ENCODE assay signal across 15 cellular contexts in the genomic region with DNA sequence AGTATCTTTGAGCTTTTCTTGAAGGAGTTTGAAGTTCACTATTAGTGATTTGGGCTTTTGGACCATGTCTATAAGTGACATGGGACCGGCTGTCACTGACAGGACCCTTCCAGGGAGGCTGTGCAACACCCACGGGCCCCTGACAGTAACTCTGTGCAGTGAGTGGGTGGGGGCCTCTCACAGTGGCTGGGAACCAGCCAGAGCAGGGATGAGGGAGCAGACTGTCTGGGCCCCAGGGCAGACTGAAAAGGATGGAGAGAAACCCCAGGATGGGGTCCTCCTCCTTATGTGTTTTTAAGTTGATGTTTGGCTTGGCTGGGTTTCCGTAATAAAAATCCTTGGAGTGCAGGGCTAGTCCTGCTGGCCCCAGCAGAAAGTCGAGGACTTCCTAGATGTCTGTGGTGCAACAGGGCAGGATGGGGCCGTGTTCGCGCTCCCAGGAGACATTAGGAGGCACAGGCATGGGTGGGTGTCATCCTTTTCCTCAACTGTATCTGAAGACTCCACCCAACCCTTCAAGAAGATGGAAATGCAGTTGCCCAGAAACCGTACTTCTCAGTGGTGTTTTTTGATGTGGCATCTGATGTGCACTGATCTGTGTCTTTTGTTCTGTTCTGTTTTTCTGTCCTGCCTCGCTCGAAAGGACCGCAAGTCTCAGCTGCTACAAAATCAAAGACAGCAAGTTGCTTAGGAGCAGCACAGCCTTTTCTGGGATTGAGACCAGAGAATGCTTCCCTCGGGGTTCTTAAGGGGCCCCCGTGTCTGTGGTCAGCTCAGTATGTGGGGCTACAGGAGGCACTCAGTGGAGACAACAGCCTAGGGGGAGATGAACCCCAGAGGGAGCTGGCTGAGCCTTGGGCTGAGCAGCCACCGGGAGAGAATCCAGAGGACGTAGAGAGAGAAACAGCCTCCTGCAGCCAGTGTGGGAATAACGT. TPM values are rescaled to one million over a fixed set of nuclear protein-coding genes. Genes with fewer than 3 reads are reported as not detected.
DNase-seq lines count a peak whose midpoint lies in the region; ATAC-seq, FAIRE-seq and TF ChIP-seq lines count a peak whose summit lies in the region.
"Had no signal": no experiment of that assay in that cellular context is flagged by ENCODE, and none has a peak within 500 bp of the region (broad histone marks: within the 10 kb centered on the region; RNA-seq: fewer than 3 reads in every experiment).

No MANE protein-coding gene starts in this region.

- 53% methylated on average over 13 of the region's 16 CpGs for WGBS in mammary epithelial cell (ENCODE audit: low coverage, missing lambda C conversion rate)
- 8% methylated on average over 15 of the region's 16 CpGs for WGBS in GM12878 (ENCODE audit: insufficient coverage, insufficient replicate concordance, low lambda C conversion rate, missing lambda C conversion rate)
- WGBS in thyroid gland, 2 donors, result 55 to 58% methylated on average over 16 of the region's 16 CpGs
- WGBS in pancreas, 2 donors, result 85 to 92% methylated on average over 15 to 16 of the region's 16 CpGs

- no peak overlapping the region for H3K4me3 ChIP-seq in mammary epithelial cell (replicated peaks in 1 of 3; ENCODE audit: insufficient read depth in 1 of 3, low read depth in 2 of 3, low read length in 3 of 3)
- H3K4me3 ChIP-seq in GM12878, result no peak overlapping the region
- H3K4me3 ChIP-seq in thyroid gland (replicated peaks in 1 of 3), result no peak overlapping the region
- no peak overlapping the region for H3K4me3 ChIP-seq in pancreas
- H3K4me3 ChIP-seq: HAP-1, lung had no signal

- TF ChIP-seq RAD21 in GM12878 (IDR thresholded peaks at IDR 0.05; ENCODE audit: insufficient read depth, low read depth, low read length), result no peak

- H3K9me3 ChIP-seq in mammary epithelial cell (replicated peaks; ENCODE audit: insufficient read depth, low read length), result no peaks in the 10 kb centered on the region
- H3K9me3 ChIP-seq in T-helper 17 cell (ENCODE audit: control insufficient read depth, low read length, poor library complexity, severe bottlenecking), result no peaks in the 10 kb centered on the region
- H3K9me3 ChIP-seq in GM12878 (replicated peaks; ENCODE audit: control insufficient read depth, insufficient read depth, low read length), result no peaks in the 10 kb centered on the region
- no peaks in the 10 kb centered on the region for H3K9me3 ChIP-seq in thyroid gland
- H3K9me3 ChIP-seq in pancreas, result no peaks in the 10 kb centered on the region
- H3K9me3 ChIP-seq: HAP-1 had no signal

- TF ChIP-seq POLR2A in GM12878 (IDR thresholded peaks at IDR 0.05; ENCODE audit: low read depth, low read length) (no peak), thyroid gland (IDR thresholded peaks at IDR 0.05) (no peak)

- RAD21 ChIA-PET in GM12878 (lab: Charles Lee; ENCODE audit: unreplicated experiment), result interaction anchor here (1.1 to 2.4 kb wide), 3 partner anchors 10 to 204 kb away, joined by 3 to 10 read pairs (median 3); partner anchors contain the start of gene FLCN

- TF ChIP-seq EP300 in GM12878 (IDR thresholded peaks at IDR 0.05; ENCODE audit: borderline replicate concordance in 1 of 2, control insufficient read depth in 1 of 2, low read depth in 2 of 2, low read length in 2 of 2), result no peak

- H3K79me2 ChIP-seq in mammary epithelial cell (ENCODE audit: insufficient read depth, low read length), result peaks cover 3% of the 10 kb centered on the region
- no peaks in the 10 kb centered on the region for H3K79me2 ChIP-seq in GM12878 (ENCODE audit: control insufficient read depth, insufficient read depth, low read length)

- H3K4me1 ChIP-seq in mammary epithelial cell (ENCODE audit: insufficient read depth, low read length), result peaks cover 15% of the 10 kb centered on the region
- H3K4me1 ChIP-seq in GM12878 (ENCODE audit: control insufficient read depth, insufficient read depth, low read length), result peaks cover 44% of the 10 kb centered on the region
- H3K4me1 ChIP-seq in thyroid gland, result peaks cover 29 to 43% of the 10 kb centered on the region in 2 donors
- H3K4me1 ChIP-seq in pancreas, result peaks cover 0 to 10% (median 3%) of the 10 kb centered on the region in 3 donors
- H3K4me1 ChIP-seq: HAP-1 had no signal

- H3K4me1 Mint-ChIP-seq in MCF 10A (ENCODE audit: insufficient read depth, unreplicated experiment), result no peaks in the 10 kb centered on the region
- H3K4me1 Mint-ChIP-seq in T-helper 17 cell, result peaks cover 63% of the 10 kb centered on the region

- no peaks in the 10 kb centered on the region for H3K9me3 Mint-ChIP-seq in MCF 10A (ENCODE audit: unreplicated experiment)

- H3K9ac ChIP-seq in mammary epithelial cell (ENCODE audit: insufficient read depth, low read length) (no peak overlapping the region), GM12878 (ENCODE audit: control insufficient read depth, insufficient read depth, low read length) (no peak overlapping the region)
- H3K9ac ChIP-seq: KMS-11 had no signal

- H3K27ac ChIP-seq in mammary epithelial cell (ENCODE audit: insufficient read depth, low read depth, low read length) (no peak overlapping the region), GM12878 (ENCODE audit: control insufficient read depth, insufficient read depth) (peak overlapping the region; percentile 62), thyroid gland (peak overlapping the region; percentile 9 to 61 (median 56)), pancreas (no peak overlapping the region)
- H3K27ac ChIP-seq: KMS-11 had no signal

- intact Hi-C loops in MCF 10A (cut with micrococcal nuclease), result no loop called here
- intact Hi-C loops in mammary epithelial cell (cut with micrococcal nuclease), result no loop called here
- intact Hi-C loops in GM12878 (cut with micrococcal nuclease; ENCODE audit: unreplicated experiment), result no loop called here
- intact Hi-C loops in thyroid gland (cut with DNase I), result no loop called here
- intact Hi-C loops in pancreas (cut with DNase I), result no loop called here

- H3K36me3 Mint-ChIP-seq in MCF 10A (ENCODE audit: insufficient read depth, unreplicated experiment) (peaks cover 73% of the 10 kb centered on the region), T-helper 17 cell (ENCODE audit: low read depth) (peaks cover 6% of the 10 kb centered on the region)

- H3K4me2 ChIP-seq in mammary epithelial cell (ENCODE audit: insufficient read depth, low read depth, low read length) (no peak overlapping the region), GM12878 (ENCODE audit: control insufficient read depth, insufficient read depth) (peak overlapping the region; percentile 52)
- H3K4me2 ChIP-seq: KMS-11 had no signal

- no peaks in the 10 kb centered on the region for H3K27me3 ChIP-seq in mammary epithelial cell (ENCODE audit: insufficient read depth, low read length)
- H3K27me3 ChIP-seq in GM12878 (replicated peaks in 1 of 2; ENCODE audit: control insufficient read depth in 2 of 2, insufficient read depth in 2 of 2, low read length in 1 of 2), result no peaks in the 10 kb centered on the region
- no peaks in the 10 kb centered on the region for H3K27me3 ChIP-seq in thyroid gland
- no peaks in the 10 kb centered on the region for H3K27me3 ChIP-seq in pancreas

- BruUV-seq in MCF 10A (replicated peaks; lab: Mats Ljungman, UMichigan) (no TSS peak), mammary epithelial cell (replicated peaks; lab: Mats Ljungman, UMichigan) (no TSS peak), GM12878 (replicated peaks; lab: Mats Ljungman, UMichigan) (no TSS peak)

- peak overlapping the region; percentile 46 for H3K27ac Mint-ChIP-seq in MCF 10A (ENCODE audit: low read depth, unreplicated experiment)
- peak overlapping the region; percentile 100 for H3K27ac Mint-ChIP-seq in T-helper 17 cell

- POLR2A ChIA-PET in MCF 10A (lab: Yijun Ruan, JAX) (interaction anchor here (0.6 to 1.5 kb wide), 3 partner anchors 10 to 141 kb away, joined by 3 read pairs; no protein-coding TSS in a partner anchor), GM12878 (lab: Charles Lee) (interaction anchor here (0.9 to 1.3 kb wide), 3 partner anchors 13 to 25 kb away, joined by 3 to 5 read pairs (median 3); no protein-coding TSS in a partner anchor)

- SMC1A ChIA-PET in GM12878 (lab: Charles Lee; ENCODE audit: uncharacterized antibody, unreplicated experiment), result interaction anchor here (0.6 to 1.3 kb wide), 7 partner anchors 10 to 130 kb away, joined by 3 to 10 read pairs (median 3); no protein-coding TSS in a partner anchor

- H3K36me3 ChIP-seq in mammary epithelial cell (ENCODE audit: insufficient read depth, low read length), result peaks cover 48% of the 10 kb centered on the region
- H3K36me3 ChIP-seq in GM12878 (ENCODE audit: control insufficient read depth in 2 of 2, insufficient read depth in 2 of 2, low read length in 1 of 2), result peaks cover 17 to 22% of the 10 kb centered on the region in 2 experiments
- H3K36me3 ChIP-seq in thyroid gland, result peaks cover 44 to 51% of the 10 kb centered on the region in 2 donors
- peaks cover 0 to 64% (median 21%) of the 10 kb centered on the region in 3 donors for H3K36me3 ChIP-seq in pancreas

- in situ Hi-C loops in mammary epithelial cell (cut with MboI; ENCODE audit: low sequenced_read_pairs in 2 of 2) (no loop called here), GM12878 (cut with MboI) (no loop called here)

- H2AFZ ChIP-seq in mammary epithelial cell (ENCODE audit: low read depth, low read length) (no peak overlapping the region), GM12878 (ENCODE audit: control insufficient read depth, low read depth, low read length) (no peak overlapping the region)

- FAIRE-seq in GM12878 (lab: Jason Lieb, UNC) (peak; percentile 89), pancreas (lab: Jason Lieb, UNC) (no peak)

- DNase-seq in MCF 10A (ENCODE audit: unreplicated experiment) (no peak), mammary epithelial cell (no peak), T-helper 17 cell (no peak), GM12878 (ENCODE audit: low read depth, low spot score) (peak; percentile 64), thyroid gland (peak in 1 of 2 donors; percentile 43), DMS 273 treated with DMSO at 0.1 percent for 48 hours (lab: John Stamatoyannopoulos, UW) (no peak), germinal center (ENCODE audit: low spot score) (no peak), pancreas (no peak)
- DNase-seq: ACHN, GDM1, NCI-H2171, RPMI8226 had no signal

- H3K4me3 Mint-ChIP-seq in MCF 10A (ENCODE audit: unreplicated experiment), result no peak overlapping the region
- H3K4me3 Mint-ChIP-seq in T-helper 17 cell, result peak overlapping the region; percentile 92

- dilution Hi-C loops in mammary epithelial cell (cut with HindIII; ENCODE audit: low sequenced_read_pairs), result no loop called here

- TF ChIP-seq CTCF in MCF 10A (IDR thresholded peaks at IDR 0.05; ENCODE audit: unreplicated experiment) (no peak), mammary epithelial cell (conservative IDR thresholded peaks at IDR 0.05 in 1 of 2, IDR thresholded peaks at IDR 0.05 in 1 of 2; ENCODE audit: extremely low read depth in 1 of 2, insufficient read depth in 1 of 2, low read depth in 1 of 2, low read length in 2 of 2) (no peak), GM12878 (IDR thresholded peaks at IDR 0.05 in 2 of 3, conservative IDR thresholded peaks at IDR 0.05 in 1 of 3; ENCODE audit: control insufficient read depth in 2 of 3, extremely low read depth in 1 of 3, insufficient read depth in 1 of 3, low read depth in 3 of 3, low read length in 3 of 3) (no peak), thyroid gland (IDR thresholded peaks at IDR 0.05) (no peak), pancreas (IDR thresholded peaks at IDR 0.05) (no peak)

- peak; percentile 70 for ATAC-seq in T-helper 17 cell
- peak; percentile 86 for ATAC-seq in GM12878
- no peak for ATAC-seq in pancreas

- H4K20me1 ChIP-seq in mammary epithelial cell (ENCODE audit: insufficient read depth, low read length), result no peaks in the 10 kb centered on the region
- H4K20me1 ChIP-seq in GM12878 (ENCODE audit: control insufficient read depth, insufficient read depth), result no peaks in the 10 kb centered on the region

- no peaks in the 10 kb centered on the region for H3K27me3 Mint-ChIP-seq in MCF 10A (ENCODE audit: insufficient read depth, unreplicated experiment)
- H3K27me3 Mint-ChIP-seq in T-helper 17 cell, result no peaks in the 10 kb centered on the region

- CTCF ChIA-PET in MCF 10A (lab: Yijun Ruan, JAX), result interaction anchor here (0.6 kb wide), 1 partner anchor 13 kb away, joined by 3 read pairs; no protein-coding TSS in a partner anchor
- CTCF ChIA-PET in mammary epithelial cell (lab: Charles Lee; ENCODE audit: low non-redundant PET), result no interaction called here
- CTCF ChIA-PET in GM12878 (lab: Yijun Ruan, JAX), result interaction anchor here (1.3 kb wide), 1 partner anchor 131 kb away, joined by 4 read pairs; no protein-coding TSS in a partner anchor

RNA-seq across cellular contexts. Expression of gene PLD6, which starts 24.2 kb away (rescaled TPM):
- total RNA-seq in MCF 10A (2022) (5.5 and 9.2 TPM in 2 replicates), mammary epithelial cell (1 to 10 TPM; 1.8 to 4.3 TPM), T-helper 17 cell (10 to 100 TPM; 13.2 to 15.3 TPM), GM12878 (2014; rRNA removed) (17.4 and 18.6 TPM in 2 replicates), GM12878 (2014; rRNA removed; fragmentation: Illumina TruSeq; extraction: Trizol) (7.5 TPM in 2 replicates), GM12878 (2021) (15.4 and 15.5 TPM in 2 replicates), thyroid gland (1 to 10 TPM; 1.3 to 3.2 (median 2.5) TPM), pancreas (1 to 10 TPM; 1.5 to 3.4 (median 2.3) TPM)
- polyA plus RNA-seq in mammary epithelial cell (1.7 TPM), GM12878 (2011; rRNA removed) (8.7 and 10.5 TPM in 2 replicates), GM12878 (2014; fragmentation: Illumina TruSeq; extraction: Trizol) (10.1 and 11.1 TPM in 2 replicates), GM12878 (2014; fragmentation: Nextera tagmentation; extraction: Ambion mirVana) (10 to 100 TPM in 1 of 2 experiments, 1 to 10 TPM in 1; 4.7 to 21.4 TPM), GM12878 (2014; rRNA removed) (14.7 and 15.3 TPM in 2 replicates), GM12878 (2016; fragmentation: Nextera tagmentation; extraction: Ambion mirVana) (10 to 100 TPM; 11.1 to 12.9 TPM), pancreas (1 to 10 TPM; 2.3 to 3.4 TPM)
- not detected for polyA minus RNA-seq in mammary epithelial cell
- 7.8 and 8.4 TPM in 2 replicates for total RNA-seq in GM12878 (2013; cell fraction: nucleolus; rRNA removed)
- polyA plus RNA-seq in GM12878 (2011; ENCODE audit: low read depth), result 7.0 TPM
- 8.8 and 10.5 TPM in 2 replicates for polyA plus RNA-seq in GM12878 (2011; cell fraction: cytosol; rRNA removed)
- 5.9 and 8.4 TPM in 2 replicates for polyA plus RNA-seq in GM12878 (2011; cell fraction: nucleus; rRNA removed)
- 6.8 and 11.0 TPM in 2 replicates for polyA plus RNA-seq in GM12878 (2012)
- 11.8 and 12.4 TPM in 2 replicates for polyA minus RNA-seq in GM12878 (2011; rRNA and poly(A)+ RNA removed)
- 4.1 and 5.9 TPM in 2 replicates for polyA minus RNA-seq in GM12878 (2011; cell fraction: cytosol; rRNA and poly(A)+ RNA removed)
- polyA minus RNA-seq in GM12878 (2011; cell fraction: nucleus; rRNA and poly(A)+ RNA removed), result 3.4 and 8.3 TPM in 2 replicates

RNA-seq across cellular contexts. Expression of gene FLCN, which starts 55.0 kb away (rescaled TPM):
- total RNA-seq in MCF 10A (2022), result 25.6 and 49.7 TPM in 2 replicates
- total RNA-seq in mammary epithelial cell, result 10 to 100 TPM; 41.7 to 59.0 TPM
- polyA plus RNA-seq in mammary epithelial cell, result 10.5 TPM
- polyA minus RNA-seq in mammary epithelial cell, result 58.9 TPM
- 10 to 100 TPM; 34.1 to 44.9 TPM for total RNA-seq in T-helper 17 cell
- 128 and 142 TPM in 2 replicates for total RNA-seq in GM12878 (2013; cell fraction: nucleolus; rRNA removed)
- total RNA-seq in GM12878 (2014; rRNA removed), result 15.8 and 16.1 TPM in 2 replicates
- 9.7 and 11.2 TPM in 2 replicates for total RNA-seq in GM12878 (2014; rRNA removed; fragmentation: Illumina TruSeq; extraction: Trizol)
- total RNA-seq in GM12878 (2021), result 24.7 and 25.9 TPM in 2 replicates
- polyA plus RNA-seq in GM12878 (2011; ENCODE audit: low read depth), result 13.6 TPM
- polyA plus RNA-seq in GM12878 (2011; rRNA removed), result 11.3 and 15.8 TPM in 2 replicates
- 16.1 and 19.6 TPM in 2 replicates for polyA plus RNA-seq in GM12878 (2011; cell fraction: cytosol; rRNA removed)
- 46.2 and 61.2 TPM in 2 replicates for polyA plus RNA-seq in GM12878 (2011; cell fraction: nucleus; rRNA removed)
- polyA plus RNA-seq in GM12878 (2012), result 20.4 and 26.4 TPM in 2 replicates
- 4.9 and 9.2 TPM in 2 replicates for polyA plus RNA-seq in GM12878 (2014; fragmentation: Illumina TruSeq; extraction: Trizol)
- polyA plus RNA-seq in GM12878 (2014; fragmentation: Nextera tagmentation; extraction: Ambion mirVana), result 1 to 10 TPM; 1.1 to 1.7 TPM
- polyA plus RNA-seq in GM12878 (2014; rRNA removed), result 15.5 and 17.5 TPM in 2 replicates
- 1 to 10 TPM; 8.8 to 9.7 TPM for polyA plus RNA-seq in GM12878 (2016; fragmentation: Nextera tagmentation; extraction: Ambion mirVana)
- polyA minus RNA-seq in GM12878 (2011; rRNA and poly(A)+ RNA removed), result 26.3 and 41.5 TPM in 2 replicates
- polyA minus RNA-seq in GM12878 (2011; cell fraction: cytosol; rRNA and poly(A)+ RNA removed), result 10.0 and 11.7 TPM in 2 replicates
- 23.5 and 24.2 TPM in 2 replicates for polyA minus RNA-seq in GM12878 (2011; cell fraction: nucleus; rRNA and poly(A)+ RNA removed)
- 10 to 100 TPM; 61.5 to 79.7 (median 68.2) TPM for total RNA-seq in thyroid gland
- total RNA-seq in pancreas, result 10 to 100 TPM; 14.1 to 42.1 (median 16.8) TPM
- polyA plus RNA-seq in pancreas, result 10 to 100 TPM; 27.2 to 30.1 TPM

Comparison
In these comparisons a context has a peak if more than half of its experiments do, and no peak if none do; other contexts are left out.
1. H3K27ac ChIP-seq: peak in GM12878 (single experiment) and thyroid gland (3 of 3); none in mammary epithelial cell (single experiment) and pancreas (0 of 4).
2. ATAC-seq: peak in T-helper 17 cell (single experiment) and GM12878 (single experiment); none in pancreas (0 of 4).